1 cellular context compared by ENCODE assay signal in genomic region chr4:56544573-56545131, GRCh38.
TF ChIP-seq lines count a peak whose summit lies in the region.

No MANE protein-coding gene starts in this region.

TF ChIP-seq in HepG2, 621 proteins besides CTCF, POLR2A, EP300 and RAD21 (continued from another document and continues in another):
- TF ChIP-seq THAP9 (CRISPR knock-in tag; IDR thresholded peaks at IDR 0.05; ENCODE audit: borderline replicate concordance): peak; percentile 75; the same call in 1 of the 2 replicates
- peak; percentile 86 for TF ChIP-seq HOXA3 (CRISPR knock-in tag; IDR thresholded peaks at IDR 0.05)
- peak; percentile 66 for TF ChIP-seq PITX1 (CRISPR knock-in tag; IDR thresholded peaks at IDR 0.05)
- TF ChIP-seq ZSCAN21 (CRISPR knock-in tag; IDR thresholded peaks at IDR 0.05; ENCODE audit: borderline replicate concordance): no peak; the same call in 1 of the 2 replicates
- TF ChIP-seq REST (IDR thresholded peaks at IDR 0.05; ENCODE audit: borderline replicate concordance in 1 of 2, low read depth in 1 of 2, low read length in 2 of 2): no peak
- peak; percentile 49 for TF ChIP-seq IKZF4 (CRISPR knock-in tag; IDR thresholded peaks at IDR 0.05; ENCODE audit: borderline replicate concordance, low read depth, not compliant biosample characterization)
- TF ChIP-seq ZBTB7B (CRISPR knock-in tag; IDR thresholded peaks at IDR 0.05): peak; percentile 73
- peak; percentile 45; the same call in 1 of the 2 replicates for TF ChIP-seq KLF11 (CRISPR knock-in tag; IDR thresholded peaks at IDR 0.05)
- peak; percentile 74 for TF ChIP-seq KMT2B (CRISPR knock-in tag; IDR thresholded peaks at IDR 0.05)
- no peak for TF ChIP-seq SUZ12 (IDR thresholded peaks at IDR 0.05; ENCODE audit: low read depth, low read length)
- no peak for TF ChIP-seq ZNF615 (CRISPR knock-in tag; IDR thresholded peaks at IDR 0.05; ENCODE audit: borderline replicate concordance)
- TF ChIP-seq ZFX (CRISPR knock-in tag; IDR thresholded peaks at IDR 0.05; ENCODE audit: low read depth): peak; percentile 85
- peak; percentile 33; the same call in 1 of the 2 replicates for TF ChIP-seq RFX5 (IDR thresholded peaks at IDR 0.05; ENCODE audit: low read depth, low read length)
- peak; percentile 54; the same call in 1 of the 2 replicates for TF ChIP-seq IRF9 (CRISPR knock-in tag; IDR thresholded peaks at IDR 0.05; ENCODE audit: borderline replicate concordance)
- TF ChIP-seq DNMT1 (CRISPR knock-in tag; IDR thresholded peaks at IDR 0.05): peak; percentile 75
- TF ChIP-seq TEAD3 (CRISPR knock-in tag; optimal IDR thresholded peaks at IDR 0.05; ENCODE audit: borderline replicate concordance): peak; percentile 46
- peak; percentile 69; the same call in 1 of the 2 replicates for TF ChIP-seq MEIS2 (CRISPR knock-in tag; IDR thresholded peaks at IDR 0.05)
- TF ChIP-seq CCDC6 (CRISPR knock-in tag; IDR thresholded peaks at IDR 0.05): no peak; the same call in 1 of the 2 replicates
- TF ChIP-seq PAXIP1 (CRISPR knock-in tag; conservative IDR thresholded peaks at IDR 0.05): 0 out of 2 replicates have a peak, but pooled peaks have one; percentile 26
- TF ChIP-seq NKX3-1 (CRISPR knock-in tag; IDR thresholded peaks at IDR 0.05): 0 out of 2 replicates have a peak, but pooled peaks have one; percentile 31
- TF ChIP-seq ARID2 (CRISPR knock-in tag; IDR thresholded peaks at IDR 0.05; ENCODE audit: borderline replicate concordance): no peak
- TF ChIP-seq NFIB (CRISPR knock-in tag; IDR thresholded peaks at IDR 0.05; ENCODE audit: borderline replicate concordance): no peak
- TF ChIP-seq ZNF264 (CRISPR knock-in tag; IDR thresholded peaks at IDR 0.05): peak; percentile 77
- TF ChIP-seq, protein P1, sequence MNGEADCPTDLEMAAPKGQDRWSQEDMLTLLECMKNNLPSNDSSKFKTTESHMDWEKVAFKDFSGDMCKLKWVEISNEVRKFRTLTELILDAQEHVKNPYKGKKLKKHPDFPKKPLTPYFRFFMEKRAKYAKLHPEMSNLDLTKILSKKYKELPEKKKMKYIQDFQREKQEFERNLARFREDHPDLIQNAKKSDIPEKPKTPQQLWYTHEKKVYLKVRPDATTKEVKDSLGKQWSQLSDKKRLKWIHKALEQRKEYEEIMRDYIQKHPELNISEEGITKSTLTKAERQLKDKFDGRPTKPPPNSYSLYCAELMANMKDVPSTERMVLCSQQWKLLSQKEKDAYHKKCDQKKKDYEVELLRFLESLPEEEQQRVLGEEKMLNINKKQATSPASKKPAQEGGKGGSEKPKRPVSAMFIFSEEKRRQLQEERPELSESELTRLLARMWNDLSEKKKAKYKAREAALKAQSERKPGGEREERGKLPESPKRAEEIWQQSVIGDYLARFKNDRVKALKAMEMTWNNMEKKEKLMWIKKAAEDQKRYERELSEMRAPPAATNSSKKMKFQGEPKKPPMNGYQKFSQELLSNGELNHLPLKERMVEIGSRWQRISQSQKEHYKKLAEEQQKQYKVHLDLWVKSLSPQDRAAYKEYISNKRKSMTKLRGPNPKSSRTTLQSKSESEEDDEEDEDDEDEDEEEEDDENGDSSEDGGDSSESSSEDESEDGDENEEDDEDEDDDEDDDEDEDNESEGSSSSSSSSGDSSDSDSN (CRISPR knock-in tag; IDR thresholded peaks at IDR 0.05): peak; percentile 91
- peak; percentile 80 for TF ChIP-seq SAP130 (CRISPR knock-in tag; IDR thresholded peaks at IDR 0.05; ENCODE audit: low read depth)
- peak; percentile 62 for TF ChIP-seq ATF7 (IDR thresholded peaks at IDR 0.05)
- peak; percentile 85 for TF ChIP-seq ATF7 (CRISPR knock-in tag; IDR thresholded peaks at IDR 0.05)
- peak; percentile 79; the same call in 1 of the 2 replicates for TF ChIP-seq ZNF362 (CRISPR knock-in tag; IDR thresholded peaks at IDR 0.05; ENCODE audit: borderline replicate concordance)
- no peak for TF ChIP-seq GTF2F1 (IDR thresholded peaks at IDR 0.05; ENCODE audit: low read length)
- peak; percentile 76; the same call in 1 of the 2 replicates for TF ChIP-seq ZNF547 (CRISPR knock-in tag; IDR thresholded peaks at IDR 0.05)
- TF ChIP-seq ZNF354B (CRISPR knock-in tag; IDR thresholded peaks at IDR 0.05): no peak
- TF ChIP-seq ZNF329 (CRISPR knock-in tag; IDR thresholded peaks at IDR 0.05; ENCODE audit: low read depth): 0 out of 2 replicates have a peak, but pooled peaks have one; percentile 76
- peak; percentile 68 for TF ChIP-seq ATF7-NPFF (CRISPR knock-in tag; IDR thresholded peaks at IDR 0.05; ENCODE audit: low read depth)
- TF ChIP-seq MXI1 (IDR thresholded peaks at IDR 0.05; ENCODE audit: borderline replicate concordance, low read depth, low read length): peak; percentile 82; the same call in 1 of the 3 replicates
- no peak for TF ChIP-seq CAMTA2 (CRISPR knock-in tag; IDR thresholded peaks at IDR 0.05; ENCODE audit: borderline replicate concordance)
- TF ChIP-seq NR2F2 (IDR thresholded peaks at IDR 0.05; ENCODE audit: borderline replicate concordance, low read depth): no peak
- TF ChIP-seq ZZZ3 (CRISPR knock-in tag; IDR thresholded peaks at IDR 0.05; ENCODE audit: borderline replicate concordance): peak; percentile 55; the same call in 1 of the 2 replicates
- TF ChIP-seq, protein P2, sequence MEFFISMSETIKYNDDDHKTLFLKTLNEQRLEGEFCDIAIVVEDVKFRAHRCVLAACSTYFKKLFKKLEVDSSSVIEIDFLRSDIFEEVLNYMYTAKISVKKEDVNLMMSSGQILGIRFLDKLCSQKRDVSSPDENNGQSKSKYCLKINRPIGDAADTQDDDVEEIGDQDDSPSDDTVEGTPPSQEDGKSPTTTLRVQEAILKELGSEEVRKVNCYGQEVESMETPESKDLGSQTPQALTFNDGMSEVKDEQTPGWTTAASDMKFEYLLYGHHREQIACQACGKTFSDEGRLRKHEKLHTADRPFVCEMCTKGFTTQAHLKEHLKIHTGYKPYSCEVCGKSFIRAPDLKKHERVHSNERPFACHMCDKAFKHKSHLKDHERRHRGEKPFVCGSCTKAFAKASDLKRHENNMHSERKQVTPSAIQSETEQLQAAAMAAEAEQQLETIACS (CRISPR knock-in tag; IDR thresholded peaks at IDR 0.05): peak; percentile 43; the same call in 1 of the 2 replicates
- TF ChIP-seq ZNF607 (CRISPR knock-in tag; IDR thresholded peaks at IDR 0.05; ENCODE audit: borderline replicate concordance): 0 out of 2 replicates have a peak, but pooled peaks have one; percentile 61
- no peak for TF ChIP-seq SIN3A (IDR thresholded peaks at IDR 0.05; ENCODE audit: borderline replicate concordance, low read depth, low read length)
- TF ChIP-seq, protein P3, sequence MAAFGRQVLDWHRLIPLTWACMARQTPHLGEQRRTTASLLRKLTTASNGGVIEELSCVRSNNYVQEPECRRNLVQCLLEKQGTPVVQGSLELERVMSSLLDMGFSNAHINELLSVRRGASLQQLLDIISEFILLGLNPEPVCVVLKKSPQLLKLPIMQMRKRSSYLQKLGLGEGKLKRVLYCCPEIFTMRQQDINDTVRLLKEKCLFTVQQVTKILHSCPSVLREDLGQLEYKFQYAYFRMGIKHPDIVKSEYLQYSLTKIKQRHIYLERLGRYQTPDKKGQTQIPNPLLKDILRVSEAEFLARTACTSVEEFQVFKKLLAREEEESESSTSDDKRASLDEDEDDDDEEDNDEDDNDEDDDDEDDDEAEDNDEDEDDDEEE (CRISPR knock-in tag; IDR thresholded peaks at IDR 0.05): no peak
- 0 out of 2 replicates have a peak, but pooled peaks have one; percentile 56 for TF ChIP-seq ZBTB42 (CRISPR knock-in tag; IDR thresholded peaks at IDR 0.05)
- no peak for TF ChIP-seq SOX13 (IDR thresholded peaks at IDR 0.05)
- TF ChIP-seq SOX13 (CRISPR knock-in tag; conservative IDR thresholded peaks at IDR 0.05 in 1 of 2, IDR thresholded peaks at IDR 0.05 in 1 of 2): peak in 1 of 2 experiments; percentile 39; a peak in 2 of 4 replicates
- TF ChIP-seq, protein P4, sequence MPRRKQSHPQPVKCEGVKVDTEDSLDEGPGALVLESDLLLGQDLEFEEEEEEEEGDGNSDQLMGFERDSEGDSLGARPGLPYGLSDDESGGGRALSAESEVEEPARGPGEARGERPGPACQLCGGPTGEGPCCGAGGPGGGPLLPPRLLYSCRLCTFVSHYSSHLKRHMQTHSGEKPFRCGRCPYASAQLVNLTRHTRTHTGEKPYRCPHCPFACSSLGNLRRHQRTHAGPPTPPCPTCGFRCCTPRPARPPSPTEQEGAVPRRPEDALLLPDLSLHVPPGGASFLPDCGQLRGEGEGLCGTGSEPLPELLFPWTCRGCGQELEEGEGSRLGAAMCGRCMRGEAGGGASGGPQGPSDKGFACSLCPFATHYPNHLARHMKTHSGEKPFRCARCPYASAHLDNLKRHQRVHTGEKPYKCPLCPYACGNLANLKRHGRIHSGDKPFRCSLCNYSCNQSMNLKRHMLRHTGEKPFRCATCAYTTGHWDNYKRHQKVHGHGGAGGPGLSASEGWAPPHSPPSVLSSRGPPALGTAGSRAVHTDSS (CRISPR knock-in tag; conservative IDR thresholded peaks at IDR 0.05): no peak
- peak; percentile 73 for TF ChIP-seq RXRB (CRISPR knock-in tag; IDR thresholded peaks at IDR 0.05; ENCODE audit: borderline replicate concordance)
